11 cellular contexts compared by ENCODE assay signal in genomic region chr14:94005324-94005723, GRCh38. TPM values are rescaled to one million over a fixed set of nuclear protein-coding genes. Genes with fewer than 3 reads are reported as not detected.
DNase-seq lines count a peak whose midpoint lies in the region; ATAC-seq and TF ChIP-seq lines count a peak whose summit lies in the region.
"Had no signal": no experiment of that assay in that cellular context is flagged by ENCODE, and none has a peak within 500 bp of the region (broad histone marks: within the 10 kb centered on the region; RNA-seq: fewer than 3 reads in every experiment).

No MANE protein-coding gene starts in this region.

- no peaks in the 10 kb centered on the region for H3K27me3 ChIP-seq in Panc1 (ENCODE audit: control insufficient read depth, insufficient read depth, low read length)
- H3K27me3 ChIP-seq: SJSA1 had no signal

- POLR2A ChIA-PET in Panc1 (lab: Charles Lee), result no interaction called here

- H3K9me3 ChIP-seq in Panc1 (ENCODE audit: control insufficient read depth, insufficient read depth, low read depth, low read length), result no peaks in the 10 kb centered on the region
- H3K9me3 ChIP-seq: SJSA1, suprapubic skin had no signal

- CTCF ChIA-PET in Panc1 (lab: Charles Lee), result interaction anchor here (1.1 kb wide), 1 partner anchor 64 kb away, joined by 3 read pairs; no protein-coding TSS in a partner anchor

- intact Hi-C loops in Panc1 (cut with micrococcal nuclease; ENCODE audit: unreplicated experiment), result no loop called here

- H3K4me3 ChIP-seq in GM12864 (ENCODE audit: low read depth, low read length) (no peak overlapping the region), Panc1 (ENCODE audit: low read depth in 2 of 2, low read length in 2 of 2) (no peak overlapping the region)
- H3K4me3 ChIP-seq: SJSA1, suprapubic skin had no signal

- TF ChIP-seq CTCF in C4-2B (conservative IDR thresholded peaks at IDR 0.05) (peak; percentile 64), GM12864 (IDR thresholded peaks at IDR 0.05; ENCODE audit: low read depth, low read length, missing control alignments) (peak; percentile 72), Panc1 (IDR thresholded peaks at IDR 0.05) (peak; percentile 57)

- ATAC-seq in Panc1 (no peak), HG03469 (IDR thresholded peaks at IDR 0.05; ENCODE audit: unreplicated experiment) (no peak)

- no TSS peak for BruUV-seq in Panc1 (replicated peaks; lab: Mats Ljungman, UMichigan)

- no peaks in the 10 kb centered on the region for H3K4me1 ChIP-seq in Panc1 (ENCODE audit: control insufficient read depth, insufficient read depth, low read length)
- H3K4me1 ChIP-seq: SJSA1 had no signal

- DNase-seq in GM12864 (ENCODE audit: low read depth), result no peak
- no peak for DNase-seq in Panc1 (ENCODE audit: low read depth, low spot score)
- DNase-seq in iPS-NIHi11 (ENCODE audit: low spot score), result peak; percentile 55
- no peak for DNase-seq in inferior parietal cortex (ENCODE audit: extremely low spot score)
- DNase-seq in MV-4-11 (lab: John Stamatoyannopoulos, UW), result no peak
- DNase-seq: activated gamma-delta T cell, hypothalamus had no signal

- in situ Hi-C loops in Panc1 (cut with HindIII; ENCODE audit: low pct_unique_long_range_greater_than_20kb, low sequenced_read_pairs), result no loop called here

- H3K27ac ChIP-seq in C4-2B (no peak overlapping the region), Panc1 (ENCODE audit: low read length) (no peak overlapping the region)
- H3K27ac ChIP-seq: SJSA1, suprapubic skin had no signal

- no peaks in the 10 kb centered on the region for H3K36me3 ChIP-seq in Panc1 (ENCODE audit: control insufficient read depth, insufficient read depth, low read length)
- H3K36me3 ChIP-seq: SJSA1, suprapubic skin had no signal

RNA-seq across cellular contexts. Expression of gene CCDC197, which starts 8.2 kb away (rescaled TPM):
- total RNA-seq in Panc1 (2021; ENCODE audit: unreplicated experiment), result not detected
- not detected for polyA plus RNA-seq in Panc1 (2012; ENCODE audit: insufficient read length)
- total RNA-seq: SJSA1, suprapubic skin had no signal

RNA-seq across cellular contexts. Expression of gene OTUB2, which starts 20.8 kb away (rescaled TPM):
- 3.4 TPM for total RNA-seq in Panc1 (2021; ENCODE audit: unreplicated experiment)
- polyA plus RNA-seq in Panc1 (2012; ENCODE audit: insufficient read length), result 3.4 TPM

RNA-seq across cellular contexts. Expression of gene ASB2, which starts 29.0 kb away (rescaled TPM):
- 0.28 TPM for total RNA-seq in Panc1 (2021; ENCODE audit: unreplicated experiment)
- polyA plus RNA-seq in Panc1 (2012; ENCODE audit: insufficient read length), result 0.45 TPM
